ENCODE assay signal across 1 cellular context in genomic region chr6:3444276-3445088, GRCh38.
TF ChIP-seq lines count a peak whose summit lies in the region.

No MANE protein-coding gene starts in this region.

TF ChIP-seq in GM23338, 12 proteins besides CTCF, POLR2A, EP300 and RAD21 (continued from another document):
- TF ChIP-seq, protein P1, sequence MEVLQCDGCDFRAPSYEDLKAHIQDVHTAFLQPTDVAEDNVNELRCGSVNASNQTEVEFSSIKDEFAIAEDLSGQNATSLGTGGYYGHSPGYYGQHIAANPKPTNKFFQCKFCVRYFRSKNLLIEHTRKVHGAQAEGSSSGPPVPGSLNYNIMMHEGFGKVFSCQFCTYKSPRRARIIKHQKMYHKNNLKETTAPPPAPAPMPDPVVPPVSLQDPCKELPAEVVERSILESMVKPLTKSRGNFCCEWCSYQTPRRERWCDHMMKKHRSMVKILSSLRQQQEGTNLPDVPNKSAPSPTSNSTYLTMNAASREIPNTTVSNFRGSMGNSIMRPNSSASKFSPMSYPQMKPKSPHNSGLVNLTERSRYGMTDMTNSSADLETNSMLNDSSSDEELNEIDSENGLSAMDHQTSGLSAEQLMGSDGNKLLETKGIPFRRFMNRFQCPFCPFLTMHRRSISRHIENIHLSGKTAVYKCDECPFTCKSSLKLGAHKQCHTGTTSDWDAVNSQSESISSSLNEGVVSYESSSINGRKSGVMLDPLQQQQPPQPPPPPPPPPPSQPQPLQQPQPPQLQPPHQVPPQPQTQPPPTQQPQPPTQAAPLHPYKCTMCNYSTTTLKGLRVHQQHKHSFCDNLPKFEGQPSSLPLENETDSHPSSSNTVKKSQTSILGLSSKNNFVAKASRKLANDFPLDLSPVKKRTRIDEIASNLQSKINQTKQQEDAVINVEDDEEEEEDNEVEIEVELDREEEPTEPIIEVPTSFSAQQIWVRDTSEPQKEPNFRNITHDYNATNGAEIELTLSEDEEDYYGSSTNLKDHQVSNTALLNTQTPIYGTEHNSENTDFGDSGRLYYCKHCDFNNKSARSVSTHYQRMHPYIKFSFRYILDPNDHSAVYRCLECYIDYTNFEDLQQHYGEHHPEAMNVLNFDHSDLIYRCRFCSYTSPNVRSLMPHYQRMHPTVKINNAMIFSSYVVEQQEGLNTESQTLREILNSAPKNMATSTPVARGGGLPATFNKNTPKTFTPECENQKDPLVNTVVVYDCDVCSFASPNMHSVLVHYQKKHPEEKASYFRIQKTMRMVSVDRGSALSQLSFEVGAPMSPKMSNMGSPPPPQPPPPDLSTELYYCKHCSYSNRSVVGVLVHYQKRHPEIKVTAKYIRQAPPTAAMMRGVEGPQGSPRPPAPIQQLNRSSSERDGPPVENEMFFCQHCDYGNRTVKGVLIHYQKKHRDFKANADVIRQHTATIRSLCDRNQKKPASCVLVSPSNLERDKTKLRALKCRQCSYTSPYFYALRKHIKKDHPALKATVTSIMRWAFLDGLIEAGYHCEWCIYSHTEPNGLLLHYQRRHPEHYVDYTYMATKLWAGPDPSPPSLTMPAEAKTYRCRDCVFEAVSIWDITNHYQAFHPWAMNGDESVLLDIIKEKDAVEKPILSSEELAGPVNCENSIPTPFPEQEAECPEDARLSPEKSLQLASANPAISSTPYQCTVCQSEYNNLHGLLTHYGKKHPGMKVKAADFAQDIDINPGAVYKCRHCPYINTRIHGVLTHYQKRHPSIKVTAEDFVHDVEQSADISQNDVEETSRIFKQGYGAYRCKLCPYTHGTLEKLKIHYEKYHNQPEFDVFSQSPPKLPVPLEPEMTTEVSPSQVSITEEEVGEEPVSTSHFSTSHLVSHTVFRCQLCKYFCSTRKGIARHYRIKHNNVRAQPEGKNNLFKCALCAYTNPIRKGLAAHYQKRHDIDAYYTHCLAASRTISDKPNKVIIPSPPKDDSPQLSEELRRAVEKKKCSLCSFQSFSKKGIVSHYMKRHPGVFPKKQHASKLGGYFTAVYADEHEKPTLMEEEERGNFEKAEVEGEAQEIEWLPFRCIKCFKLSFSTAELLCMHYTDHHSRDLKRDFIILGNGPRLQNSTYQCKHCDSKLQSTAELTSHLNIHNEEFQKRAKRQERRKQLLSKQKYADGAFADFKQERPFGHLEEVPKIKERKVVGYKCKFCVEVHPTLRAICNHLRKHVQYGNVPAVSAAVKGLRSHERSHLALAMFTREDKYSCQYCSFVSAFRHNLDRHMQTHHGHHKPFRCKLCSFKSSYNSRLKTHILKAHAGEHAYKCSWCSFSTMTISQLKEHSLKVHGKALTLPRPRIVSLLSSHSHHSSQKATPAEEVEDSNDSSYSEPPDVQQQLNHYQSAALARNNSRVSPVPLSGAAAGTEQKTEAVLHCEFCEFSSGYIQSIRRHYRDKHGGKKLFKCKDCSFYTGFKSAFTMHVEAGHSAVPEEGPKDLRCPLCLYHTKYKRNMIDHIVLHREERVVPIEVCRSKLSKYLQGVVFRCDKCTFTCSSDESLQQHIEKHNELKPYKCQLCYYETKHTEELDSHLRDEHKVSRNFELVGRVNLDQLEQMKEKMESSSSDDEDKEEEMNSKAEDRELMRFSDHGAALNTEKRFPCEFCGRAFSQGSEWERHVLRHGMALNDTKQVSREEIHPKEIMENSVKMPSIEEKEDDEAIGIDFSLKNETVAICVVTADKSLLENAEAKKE (CRISPR knock-in tag; IDR thresholded peaks at IDR 0.05): no peak
- no peak for TF ChIP-seq POLR2AphosphoS5 (IDR thresholded peaks at IDR 0.05; ENCODE audit: low read depth)
